8 cellular contexts compared by ENCODE assay signal in the genomic region with DNA sequence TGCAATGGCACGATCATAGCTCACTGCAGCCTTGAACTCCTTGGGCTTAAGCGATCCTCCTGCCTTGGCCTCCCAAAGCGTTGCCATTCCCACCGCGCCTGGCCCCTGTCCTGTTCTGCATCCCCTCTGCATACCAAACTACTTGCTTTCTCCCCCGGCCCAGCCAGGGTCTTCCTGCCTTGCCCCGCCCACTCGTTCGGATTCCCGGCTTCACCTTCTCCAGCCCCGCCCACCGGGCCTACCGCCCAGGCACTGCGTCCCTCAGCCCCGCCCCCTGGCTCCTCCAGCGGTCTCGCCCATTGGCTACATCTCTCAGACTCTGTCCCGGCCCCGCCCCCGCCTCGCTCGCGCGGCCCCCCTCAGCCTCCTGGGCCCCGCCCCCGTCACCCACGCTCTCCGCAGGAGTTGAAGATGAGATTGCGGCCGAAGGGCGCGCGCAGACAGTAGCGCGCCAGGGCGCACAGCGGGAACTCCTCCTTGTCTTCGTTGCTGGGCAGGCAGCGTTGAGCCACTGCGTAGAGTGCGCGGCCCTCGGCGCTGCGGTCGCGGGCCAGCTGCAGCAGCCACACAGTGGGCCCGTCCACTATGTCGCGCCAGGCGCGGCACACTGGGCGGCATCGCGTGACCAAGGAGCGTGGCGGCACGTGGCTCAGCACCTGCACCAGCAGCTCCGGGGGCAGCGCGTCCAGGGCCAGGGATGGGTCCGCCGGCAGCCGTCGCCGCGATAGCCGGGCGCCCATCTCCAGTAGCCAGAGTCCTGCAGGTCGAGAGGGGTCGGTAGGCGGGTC. TPM values are rescaled to one million over a fixed set of nuclear protein-coding genes. Genes with fewer than 3 reads are reported as not detected.
A peak's percentile ranks its signal among the peaks of the same experiment; 100 is the strongest.
DNase-seq lines count a peak whose midpoint lies in the region; ATAC-seq, FAIRE-seq and TF ChIP-seq lines count a peak whose summit lies in the region.

No MANE protein-coding gene starts in this region.

- H3K27ac ChIP-seq in OCI-LY7 (ENCODE audit: low read depth, low read length, poor library complexity, severe bottlenecking) (no peak overlapping the region), gastroesophageal sphincter (peak overlapping the region in 2 of 4 donors; percentile 10 to 48)

- POLR2A ChIA-PET in OCI-LY7 (lab: Charles Lee): interaction anchor here (0.6 kb wide), 1 partner anchor 371 kb away, joined by 4 read pairs; no protein-coding TSS in a partner anchor

- intact Hi-C loops in OCI-LY7 (cut with micrococcal nuclease; ENCODE audit: unreplicated experiment): no loop called here

- no TSS peak for BruUV-seq in OCI-LY7 (replicated peaks; lab: Mats Ljungman, UMichigan)

- ATAC-seq in gastroesophageal sphincter (peak; percentile 87), HG02938 (IDR thresholded peaks at IDR 0.05; ENCODE audit: unreplicated experiment) (no peak)

- CTCF ChIA-PET in OCI-LY7 (lab: Charles Lee; ENCODE audit: unreplicated experiment): interaction anchor here (0.6 kb wide), 1 partner anchor 93 kb away, joined by 3 read pairs; no protein-coding TSS in a partner anchor

- H3K4me1 ChIP-seq in OCI-LY7 (ENCODE audit: insufficient read depth, low read length, poor library complexity, severe bottlenecking) (no peaks in the 10 kb centered on the region), gastroesophageal sphincter (peaks cover 0 to 15% (median 7%) of the 10 kb centered on the region in 3 donors)

- no peaks in the 10 kb centered on the region for H3K27me3 ChIP-seq in gastroesophageal sphincter

- TF ChIP-seq EP300 in gastroesophageal sphincter (IDR thresholded peaks at IDR 0.05): no peak

- 0 to 18% methylated on average over 1 to 15 of the region's 72 CpGs for WGBS in gastroesophageal sphincter (ENCODE audit: low coverage in 1 of 2), 2 donors

- H3K9me2 ChIP-seq in OCI-LY7 (ENCODE audit: insufficient read depth, low read length): no peaks in the 10 kb centered on the region

- no peak overlapping the region; the same call in 1 of the 2 replicates for H3K4me2 ChIP-seq in OCI-LY7 (ENCODE audit: low read length)

- FAIRE-seq in D721Med (lab: Jason Lieb, UNC): no peak

- H3K4me3 ChIP-seq in OCI-LY7 (ENCODE audit: low read depth, low read length, poor library complexity, severe bottlenecking) (no peak overlapping the region), gastroesophageal sphincter (peak overlapping the region; percentile 2 to 49)

- H3K36me3 ChIP-seq in OCI-LY7 (ENCODE audit: insufficient read depth, low read length) (no peaks in the 10 kb centered on the region), gastroesophageal sphincter (peaks cover 0 to 27% of the 10 kb centered on the region in 2 donors)

- H2AFZ ChIP-seq in OCI-LY7 (ENCODE audit: low read length): no peak overlapping the region

- H4K20me1 ChIP-seq in OCI-LY7 (ENCODE audit: insufficient read depth, low read length): no peaks in the 10 kb centered on the region

- H3K9me3 ChIP-seq in OCI-LY7 (ENCODE audit: low read length) (no peaks in the 10 kb centered on the region), gastroesophageal sphincter (no peaks in the 10 kb centered on the region)

- DNase-seq in GM19240 (ENCODE audit: insufficient read length, low spot score) (peak; percentile 58), OCI-LY7 (ENCODE audit: low spot score) (peak; percentile 53), nucleus accumbens (lab: John Stamatoyannopoulos, UW) (peak in 55 of 56 donors; percentile 9 to 95 (median 80)), D721Med (ENCODE audit: insufficient read length, low spot score) (no peak)
- peak; percentile 82 for DNase-seq in activated naive CD4-positive, alpha-beta T cell treated with Interleukin-2 at 50 U/mL for 16 hours
- peak; percentile 81 for DNase-seq in stimulated activated naive CD4-positive, alpha-beta T cell treated with Interleukin-2 at 50 U/mL for 16 hours (lab: John Stamatoyannopoulos, UW)

- TF ChIP-seq CTCF in OCI-LY7 (conservative IDR thresholded peaks at IDR 0.05; ENCODE audit: low read length) (no peak), gastroesophageal sphincter (IDR thresholded peaks at IDR 0.05) (no peak), D721Med (IDR thresholded peaks at IDR 0.05; ENCODE audit: insufficient read depth, missing control alignments) (no peak)

- no peak for TF ChIP-seq POLR2A in gastroesophageal sphincter (IDR thresholded peaks at IDR 0.05)

- H3K79me2 ChIP-seq in OCI-LY7 (ENCODE audit: insufficient read depth, low read depth, low read length): no peaks in the 10 kb centered on the region

RNA-seq across cellular contexts. Expression of gene MRPS12, which starts 19.0 kb away (rescaled TPM):
- 74.6 TPM in 2 replicates for total RNA-seq in OCI-LY7 (2014; rRNA removed; shearing (Covaris generic))
- total RNA-seq in OCI-LY7 (2022) (55.5 and 63.5 TPM in 2 replicates), gastroesophageal sphincter (10 to 100 TPM; 19.8 to 25.3 (median 23.0) TPM)

RNA-seq across cellular contexts. Expression of gene SARS2, which starts 19.2 kb away (rescaled TPM):
- 29.5 and 37.7 TPM in 2 replicates for total RNA-seq in OCI-LY7 (2014; rRNA removed; shearing (Covaris generic))
- 50.2 and 52.8 TPM in 2 replicates for total RNA-seq in OCI-LY7 (2022)
- total RNA-seq in gastroesophageal sphincter: 10 to 100 TPM in 3 of 4 donors, 1 to 10 TPM in 1; 9.9 to 13.7 (median 11.9) TPM

RNA-seq across cellular contexts. Expression of gene FBXO17, which starts 25.8 kb away (rescaled TPM):
- not detected in 2 replicates for total RNA-seq in OCI-LY7 (2014; rRNA removed; shearing (Covaris generic))
- total RNA-seq in OCI-LY7 (2022) (not detected in 2 replicates), gastroesophageal sphincter (10 to 100 TPM; 21.5 to 31.3 (median 27.8) TPM)

RNA-seq across cellular contexts. Expression of gene CCER2, which starts 37.8 kb away (rescaled TPM):
- 1.5 and 7.0 TPM in 2 replicates for total RNA-seq in OCI-LY7 (2014; rRNA removed; shearing (Covaris generic))
- total RNA-seq in OCI-LY7 (2022): 3.3 and 4.3 TPM in 2 replicates
- 1 to 10 TPM in 1 of 4 donors, under 1 TPM in 1, not detected in 2; 0.94 to 1.4 TPM for total RNA-seq in gastroesophageal sphincter

RNA-seq across cellular contexts. Expression of gene NFKBIB, which starts 50.0 kb away (rescaled TPM):
- total RNA-seq in OCI-LY7 (2014; rRNA removed; shearing (Covaris generic)): 16.0 and 20.4 TPM in 2 replicates
- total RNA-seq in OCI-LY7 (2022) (22.0 and 25.3 TPM in 2 replicates), gastroesophageal sphincter (10 to 100 TPM; 18.5 to 37.6 (median 26.8) TPM)

Comparison
In these comparisons a context has a peak if more than half of its experiments do, and no peak if none do; other contexts are left out.
1. RNA of gene FBXO17, which starts 25.8 kb away (total RNA-seq): 21.5 to 31.3 TPM in gastroesophageal sphincter; not detected in OCI-LY7; every median in the first group is over 10 times any median in the second.